Comparison of ENCODE assay signal across 12 cellular contexts in the genomic region with DNA sequence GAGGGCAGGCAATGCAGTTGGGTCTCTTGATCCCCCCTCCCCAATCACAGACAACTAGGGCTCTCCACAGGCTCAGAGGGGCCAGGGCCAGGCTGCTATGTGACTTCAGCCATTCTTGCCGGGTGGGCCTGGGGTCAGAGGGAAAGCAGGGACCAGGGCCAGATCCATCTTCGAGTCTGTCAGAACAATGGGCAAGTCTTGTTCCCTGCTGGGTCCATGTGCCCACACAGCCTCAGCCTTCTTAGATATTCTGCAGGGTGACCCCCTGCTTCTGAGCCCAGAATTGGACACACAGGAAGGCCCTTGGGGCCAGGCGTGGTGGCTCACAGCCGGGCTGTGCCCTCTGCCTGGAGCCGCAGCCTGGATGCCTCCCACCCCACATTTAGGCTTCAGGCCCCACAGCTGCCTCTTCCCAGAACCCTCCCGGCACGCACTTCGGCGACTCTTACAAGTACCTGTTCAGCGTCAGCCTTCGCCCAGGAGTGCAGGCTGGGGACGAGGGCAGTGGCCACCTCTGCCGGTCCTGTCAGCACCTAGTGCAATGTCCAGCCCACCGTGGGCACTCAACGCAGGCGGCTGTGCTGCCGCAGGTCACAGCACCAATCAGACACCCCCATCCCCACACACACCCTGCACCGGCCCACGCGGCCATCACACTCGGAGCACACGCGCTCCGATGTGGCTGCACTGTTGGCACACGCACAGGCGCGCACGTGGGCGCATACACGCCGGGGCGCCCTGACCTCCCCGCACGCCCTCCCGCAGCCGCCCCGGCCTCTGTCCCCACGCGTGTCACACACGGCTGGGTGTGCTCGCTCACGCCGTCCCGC. TPM values are rescaled to one million over a fixed set of nuclear protein-coding genes. Genes with fewer than 3 reads are reported as not detected.
DNase-seq lines count a peak whose midpoint lies in the region; ATAC-seq and TF ChIP-seq lines count a peak whose summit lies in the region.
"Not testable (repeated sequence)": the region's sequence is repeated elsewhere in the genome, so short reads cannot be mapped to it uniquely, and the experiment has no call there.
"Had no signal": no experiment of that assay in that cellular context is flagged by ENCODE, and none has a peak within 500 bp of the region (broad histone marks: within the 10 kb centered on the region; RNA-seq: fewer than 3 reads in every experiment).

No MANE protein-coding gene starts in this region.

- H3K4me2 ChIP-seq in hepatocyte: not testable (repeated sequence)

- not testable (repeated sequence) for TF ChIP-seq POLR2A in stomach (IDR thresholded peaks at IDR 0.05)

- H3K9me3 Mint-ChIP-seq in CD8-positive, alpha-beta T cell; activated T-helper 2 cell treated with anti-CD3 and anti-CD28 coated beads, Interferon-gamma antibody, Interleukin-2, Interleukin-4, amounts not matched to agents 10 μg/mL and 5 μg/mL and 100 μg/mL, durations not matched to agents 14 hours and 24 hours and 36 hours; neural crest cell: not testable (repeated sequence)

- POLR2A ChIA-PET in CD8-positive, alpha-beta T cell (lab: Charles Lee): interaction anchor here (0.6 to 6.2 kb wide), 6 partner anchors 8 to 62 kb away, joined by 3 to 91 read pairs (median 5); no protein-coding TSS in a partner anchor

- peak overlapping the region; percentile 38 for H3K27ac ChIP-seq in CD8-positive, alpha-beta T cell (ENCODE audit: low read depth, low read length)
- not testable (repeated sequence) for H3K27ac ChIP-seq in duodenal mucosa (ENCODE audit: low read depth, low read length)
- H3K27ac ChIP-seq in hepatocyte (peak overlapping the region; percentile 55), stomach (peak overlapping the region; percentile 63 to 92 (median 88))

- TF ChIP-seq CTCF in CD8-positive, alpha-beta T cell (IDR thresholded peaks at IDR 0.05); hepatocyte (IDR thresholded peaks at IDR 0.05; ENCODE audit: poor library complexity); neural crest cell (conservative IDR thresholded peaks at IDR 0.05); stomach (IDR thresholded peaks at IDR 0.05): not testable (repeated sequence)

- H2AFZ ChIP-seq in hepatocyte: not testable (repeated sequence)

- TF ChIP-seq EP300 in stomach (IDR thresholded peaks at IDR 0.05): not testable (repeated sequence)

- H3K27me3 Mint-ChIP-seq in CD8-positive, alpha-beta T cell (ENCODE audit: low read depth); activated T-helper 2 cell treated with anti-CD3 and anti-CD28 coated beads, Interferon-gamma antibody, Interleukin-2, Interleukin-4, amounts not matched to agents 10 μg/mL and 5 μg/mL and 100 μg/mL, durations not matched to agents 14 hours and 24 hours and 36 hours (ENCODE audit: low read depth); neural crest cell (ENCODE audit: low read depth): not testable (repeated sequence)

- H3K9ac ChIP-seq in duodenal mucosa (ENCODE audit: low read depth in 1 of 2, low read length in 2 of 2): peak overlapping the region in 1 of 2 donors; percentile 23

- not testable (repeated sequence) for H3K27me3 ChIP-seq in CD8-positive, alpha-beta T cell (ENCODE audit: insufficient read depth, low read length); duodenal mucosa (ENCODE audit: control insufficient read depth in 1 of 2, insufficient read depth in 2 of 2, low read length in 2 of 2); hepatocyte
- H3K27me3 ChIP-seq in stomach: peaks cover 0 to 33% (median 0%) of the 10 kb centered on the region in 3 donors

- CTCF ChIA-PET in CD8-positive, alpha-beta T cell (lab: Charles Lee): not testable (repeated sequence)

- WGBS in hepatocyte (ENCODE audit: low lambda C conversion rate, missing lambda C conversion rate): 85% methylated on average over 34 of the region's 44 CpGs
- WGBS in stomach, 5 donors: 23 to 61% (median 26%) methylated on average over 11 to 44 of the region's 44 CpGs

- not testable (repeated sequence) for H3K9me3 ChIP-seq in CD8-positive, alpha-beta T cell (ENCODE audit: low read length); duodenal mucosa (ENCODE audit: control insufficient read depth in 1 of 2, low read length in 2 of 2); hepatocyte (ENCODE audit: low read depth); stomach

- H3K4me3 Mint-ChIP-seq in CD8-positive, alpha-beta T cell: peak overlapping the region; percentile 79
- peak overlapping the region; percentile 64 for H3K4me3 Mint-ChIP-seq in activated T-helper 2 cell treated with anti-CD3 and anti-CD28 coated beads, Interferon-gamma antibody, Interleukin-2, Interleukin-4, amounts not matched to agents 10 μg/mL and 5 μg/mL and 100 μg/mL, durations not matched to agents 14 hours and 24 hours and 36 hours (ENCODE audit: low read depth)
- H3K4me3 Mint-ChIP-seq in neural crest cell: peak overlapping the region; percentile 19

- peak overlapping the region; percentile 95 for H3K27ac Mint-ChIP-seq in CD8-positive, alpha-beta T cell
- peak overlapping the region; percentile 97 for H3K27ac Mint-ChIP-seq in activated T-helper 2 cell treated with anti-CD3 and anti-CD28 coated beads, Interferon-gamma antibody, Interleukin-2, Interleukin-4, amounts not matched to agents 10 μg/mL and 5 μg/mL and 100 μg/mL, durations not matched to agents 14 hours and 24 hours and 36 hours
- peak overlapping the region; percentile 6 for H3K27ac Mint-ChIP-seq in neural crest cell (ENCODE audit: unreplicated experiment)

- intact Hi-C loops in CD8-positive, alpha-beta T cell (cut with DNase I, micrococcal nuclease): loop anchor here in 1 of 2 experiments (1.0 kb wide), 3 partner anchors 9 to 24 kb away; partner anchors contain the start of gene BRAT1
- intact Hi-C loops in activated T-helper 2 cell treated with anti-CD3 and anti-CD28 coated beads, Interferon-gamma antibody, Interleukin-2, Interleukin-4, amounts not matched to agents 10 μg/mL and 5 μg/mL and 100 μg/mL, durations not matched to agents 14 hours and 24 hours and 36 hours (cut with micrococcal nuclease): loop anchor here (1.0 to 2.0 kb wide), 4 partner anchors 9 to 100 kb away; partner anchors contain the start of genes BRAT1 and TTYH3
- intact Hi-C loops in stomach (cut with DNase I; ENCODE audit: low total_unique reads): not testable (repeated sequence)

- H3K4me1 ChIP-seq in CD8-positive, alpha-beta T cell (ENCODE audit: insufficient read depth, low read length): peaks cover 50% of the 10 kb centered on the region
- H3K4me1 ChIP-seq in duodenal mucosa (ENCODE audit: control insufficient read depth in 1 of 2, insufficient read depth in 2 of 2, low read length in 2 of 2): peaks cover 42 to 45% of the 10 kb centered on the region in 2 donors
- peaks cover 31% of the 10 kb centered on the region for H3K4me1 ChIP-seq in hepatocyte (ENCODE audit: insufficient read depth)
- peaks cover 53 to 57% (median 55%) of the 10 kb centered on the region in 4 donors for H3K4me1 ChIP-seq in stomach

- H3K9me2 ChIP-seq in hepatocyte (replicated peaks; ENCODE audit: insufficient read depth): not testable (repeated sequence)

- not testable (repeated sequence) for ATAC-seq in CD8-positive, alpha-beta T cell
- ATAC-seq in SK-N-SH treated with all-trans-retinoic acid at 6 μM for 48 hours: peak; percentile 6

- peaks cover 25% of the 10 kb centered on the region for H3K36me3 Mint-ChIP-seq in CD8-positive, alpha-beta T cell
- H3K36me3 Mint-ChIP-seq in activated T-helper 2 cell treated with anti-CD3 and anti-CD28 coated beads, Interferon-gamma antibody, Interleukin-2, Interleukin-4, amounts not matched to agents 10 μg/mL and 5 μg/mL and 100 μg/mL, durations not matched to agents 14 hours and 24 hours and 36 hours (ENCODE audit: low read depth): peaks cover 29% of the 10 kb centered on the region
- H3K36me3 Mint-ChIP-seq in neural crest cell (ENCODE audit: low read depth): not testable (repeated sequence)

- not testable (repeated sequence) for H3K79me2 ChIP-seq in hepatocyte

- H4K20me1 ChIP-seq in hepatocyte (ENCODE audit: insufficient read depth, poor library complexity, severe bottlenecking): not testable (repeated sequence)

- DNase-seq in CD8-positive, alpha-beta T cell: peak in 1 of 7 experiments; percentile 20
- peak; percentile 19 for DNase-seq in NCI-H1105 treated with DMSO at 0.1 percent for 48 hours (lab: John Stamatoyannopoulos, UW)
- DNase-seq in activated T-helper 2 cell treated with anti-CD3 and anti-CD28 coated beads, Interferon-gamma antibody, Interleukin-2, Interleukin-4, amounts not matched to agents 10 μg/mL and 5 μg/mL and 100 μg/mL, durations not matched to agents 14 hours and 24 hours and 36 hours (ENCODE audit: low spot score); hepatocyte (ENCODE audit: low spot score); neural crest cell (ENCODE audit: low read depth, low spot score); stomach: not testable (repeated sequence)

- not testable (repeated sequence) for H3K4me3 ChIP-seq in CD8-positive, alpha-beta T cell (ENCODE audit: low read depth, low read length); hepatocyte; stomach
- H3K4me3 ChIP-seq in duodenal mucosa (ENCODE audit: low read depth in 1 of 2, low read length in 2 of 2): peak overlapping the region; percentile 5 to 7

- peaks cover 22% of the 10 kb centered on the region for H3K36me3 ChIP-seq in CD8-positive, alpha-beta T cell (ENCODE audit: insufficient read depth, low read length)
- H3K36me3 ChIP-seq in duodenal mucosa (ENCODE audit: control insufficient read depth in 1 of 2, insufficient read depth in 2 of 2, low read length in 2 of 2): peaks cover 16 to 22% of the 10 kb centered on the region in 2 donors
- not testable (repeated sequence) for H3K36me3 ChIP-seq in hepatocyte (replicated peaks; ENCODE audit: insufficient read depth, low read depth)
- peaks cover 9 to 26% (median 16%) of the 10 kb centered on the region in 4 donors for H3K36me3 ChIP-seq in stomach

- H3K4me1 Mint-ChIP-seq in CD8-positive, alpha-beta T cell (ENCODE audit: low read depth): peaks cover 49% of the 10 kb centered on the region
- peaks cover 34% of the 10 kb centered on the region for H3K4me1 Mint-ChIP-seq in activated T-helper 2 cell treated with anti-CD3 and anti-CD28 coated beads, Interferon-gamma antibody, Interleukin-2, Interleukin-4, amounts not matched to agents 10 μg/mL and 5 μg/mL and 100 μg/mL, durations not matched to agents 14 hours and 24 hours and 36 hours (ENCODE audit: low read depth)
- H3K4me1 Mint-ChIP-seq in neural crest cell: peaks cover 16% of the 10 kb centered on the region

RNA-seq across cellular contexts. Expression of gene LFNG, which starts 11.6 kb away (rescaled TPM):
- 100 to 1,000 TPM; 137 to 140 TPM for total RNA-seq in CD8-positive, alpha-beta T cell
- 41.0 and 45.6 TPM in 2 replicates for total RNA-seq in activated T-helper 2 cell treated with anti-CD3 and anti-CD28 coated beads, Interferon-gamma antibody, Interleukin-2, Interleukin-4, amounts not matched to agents 10 μg/mL and 5 μg/mL and 100 μg/mL, durations not matched to agents 14 hours and 24 hours and 36 hours
- total RNA-seq in hepatocyte: 4.5 and 7.5 TPM in 2 replicates
- polyA plus RNA-seq in hepatocyte: 1.2 and 1.6 TPM in 2 replicates
- 39.0 and 44.9 TPM in 2 replicates for total RNA-seq in neural crest cell
- total RNA-seq in stomach: 100 to 1,000 TPM in 1 of 5 donors, 10 to 100 TPM in 3, 1 to 10 TPM in 1; 8.0 to 103 (median 36.2) TPM
- polyA plus RNA-seq in stomach: 10 to 100 TPM; 11.8 to 15.4 (median 14.1) TPM

RNA-seq across cellular contexts. Expression of gene BRAT1, which starts 24.1 kb away (rescaled TPM):
- total RNA-seq in CD8-positive, alpha-beta T cell: 10 to 100 TPM; 18.9 to 20.6 TPM
- total RNA-seq in activated T-helper 2 cell treated with anti-CD3 and anti-CD28 coated beads, Interferon-gamma antibody, Interleukin-2, Interleukin-4, amounts not matched to agents 10 μg/mL and 5 μg/mL and 100 μg/mL, durations not matched to agents 14 hours and 24 hours and 36 hours: 39.9 and 41.9 TPM in 2 replicates
- total RNA-seq in hepatocyte (15.7 and 19.2 TPM in 2 replicates), neural crest cell (47.3 and 52.7 TPM in 2 replicates), stomach (100 to 1,000 TPM in 1 of 5 donors, 10 to 100 TPM in 4; 16.3 to 119 (median 35.7) TPM)
- polyA plus RNA-seq in hepatocyte (37.8 and 45.0 TPM in 2 replicates), stomach (10 to 100 TPM; 23.5 to 25.2 (median 23.5) TPM)

RNA-seq across cellular contexts. Expression of gene IQCE, which starts 27.6 kb away (rescaled TPM):
- total RNA-seq in CD8-positive, alpha-beta T cell: 1 to 10 TPM; 3.3 to 4.8 TPM
- total RNA-seq in activated T-helper 2 cell treated with anti-CD3 and anti-CD28 coated beads, Interferon-gamma antibody, Interleukin-2, Interleukin-4, amounts not matched to agents 10 μg/mL and 5 μg/mL and 100 μg/mL, durations not matched to agents 14 hours and 24 hours and 36 hours: 9.4 and 12.3 TPM in 2 replicates
- total RNA-seq in hepatocyte (8.2 and 13.3 TPM in 2 replicates), neural crest cell (18.4 and 22.4 TPM in 2 replicates), stomach (100 to 1,000 TPM in 1 of 5 donors, 10 to 100 TPM in 3, 1 to 10 TPM in 1; 1.8 to 248 (median 49.1) TPM)
- polyA plus RNA-seq in hepatocyte (10.0 and 11.8 TPM in 2 replicates), stomach (10 to 100 TPM in 1 of 3 donors, 1 to 10 TPM in 2; 3.0 to 10.5 (median 7.5) TPM)

RNA-seq across cellular contexts. Expression of gene GRIFIN, which starts 55.0 kb away (rescaled TPM):
- not detected for total RNA-seq in CD8-positive, alpha-beta T cell
- not detected in 2 replicates for total RNA-seq in activated T-helper 2 cell treated with anti-CD3 and anti-CD28 coated beads, Interferon-gamma antibody, Interleukin-2, Interleukin-4, amounts not matched to agents 10 μg/mL and 5 μg/mL and 100 μg/mL, durations not matched to agents 14 hours and 24 hours and 36 hours
- not detected in 2 replicates for total RNA-seq in hepatocyte
- not detected in 2 replicates for polyA plus RNA-seq in hepatocyte
- not detected in 2 replicates for total RNA-seq in neural crest cell
- total RNA-seq in stomach: not detected
- not detected for polyA plus RNA-seq in stomach
- total RNA-seq: dermis microvascular lymphatic vessel endothelial cell, gastrocnemius medialis, LHCN-M2 had no signal
- polyA plus RNA-seq: neural cell had no signal

Comparison
In these comparisons a context has a peak if more than half of its experiments do, and no peak if none do; other contexts are left out.
1. H3K27ac Mint-ChIP-seq: peak in every context shown above with its lines; median percentile 97 in activated T-helper 2 cell treated with anti-CD3 and anti-CD28 coated beads, Interferon-gamma antibody, Interleukin-2, Interleukin-4, amounts not matched to agents 10 μg/mL and 5 μg/mL and 100 μg/mL, durations not matched to agents 14 hours and 24 hours and 36 hours; 95 in CD8-positive, alpha-beta T cell; 6 in neural crest cell.
2. H3K4me3 Mint-ChIP-seq: peak in every context shown above with its lines; median percentile 79 in CD8-positive, alpha-beta T cell; 64 in activated T-helper 2 cell treated with anti-CD3 and anti-CD28 coated beads, Interferon-gamma antibody, Interleukin-2, Interleukin-4, amounts not matched to agents 10 μg/mL and 5 μg/mL and 100 μg/mL, durations not matched to agents 14 hours and 24 hours and 36 hours; 19 in neural crest cell.